1 cellular context compared by ENCODE assay signal in the genomic region with DNA sequence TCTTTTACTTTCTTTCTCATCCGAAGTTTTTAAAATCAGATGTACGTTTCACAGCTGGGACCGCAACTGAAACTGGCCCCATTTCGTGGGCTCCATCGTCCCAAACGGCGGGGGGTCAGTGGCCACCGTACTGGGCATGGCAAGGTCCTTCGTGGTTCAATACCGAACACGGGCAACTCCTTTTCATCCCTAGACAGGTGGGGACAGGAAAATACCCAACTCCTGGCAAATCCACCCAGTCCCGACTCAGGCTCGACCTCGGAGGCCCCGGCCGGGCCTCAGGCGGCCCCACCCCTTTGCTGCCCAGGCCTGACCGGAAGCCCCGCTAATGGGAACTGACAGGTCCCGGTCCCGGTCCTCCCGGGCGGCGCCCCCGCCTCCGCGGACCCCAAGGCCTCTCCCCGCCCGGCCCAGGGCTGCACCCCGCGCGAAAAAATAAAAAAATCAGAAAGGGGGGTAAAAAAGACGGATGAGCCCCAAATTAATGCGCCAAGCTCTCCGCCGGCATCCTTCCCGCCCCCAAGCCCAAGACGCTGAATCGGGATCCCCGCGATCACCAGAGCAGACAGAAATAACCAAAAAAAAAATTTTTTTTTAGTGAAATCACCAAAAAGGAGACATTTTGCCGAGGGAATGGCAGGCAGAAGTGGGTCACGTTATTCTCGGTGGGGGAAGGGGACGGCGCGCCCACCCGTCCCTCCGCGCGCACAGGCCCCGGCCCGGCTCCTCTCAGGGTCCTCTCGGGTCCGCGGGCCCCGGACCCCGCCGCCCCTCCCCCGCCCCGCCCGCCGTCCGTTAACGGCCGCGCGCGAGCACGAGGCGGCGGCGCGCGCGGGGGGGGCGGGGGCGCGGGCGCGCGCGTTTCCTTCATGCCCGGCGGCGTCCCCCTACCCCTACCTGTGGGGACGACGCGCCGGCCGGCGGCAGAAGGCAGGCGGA.
A peak's percentile ranks its signal among the peaks of the same experiment; 100 is the strongest.
TF ChIP-seq lines count a peak whose summit lies in the region.

No MANE protein-coding gene starts in this region.

TF ChIP-seq in K562, 482 proteins besides CTCF, POLR2A, EP300 and RAD21 (continued from another document and continues in another):
- TF ChIP-seq, protein P1, sequence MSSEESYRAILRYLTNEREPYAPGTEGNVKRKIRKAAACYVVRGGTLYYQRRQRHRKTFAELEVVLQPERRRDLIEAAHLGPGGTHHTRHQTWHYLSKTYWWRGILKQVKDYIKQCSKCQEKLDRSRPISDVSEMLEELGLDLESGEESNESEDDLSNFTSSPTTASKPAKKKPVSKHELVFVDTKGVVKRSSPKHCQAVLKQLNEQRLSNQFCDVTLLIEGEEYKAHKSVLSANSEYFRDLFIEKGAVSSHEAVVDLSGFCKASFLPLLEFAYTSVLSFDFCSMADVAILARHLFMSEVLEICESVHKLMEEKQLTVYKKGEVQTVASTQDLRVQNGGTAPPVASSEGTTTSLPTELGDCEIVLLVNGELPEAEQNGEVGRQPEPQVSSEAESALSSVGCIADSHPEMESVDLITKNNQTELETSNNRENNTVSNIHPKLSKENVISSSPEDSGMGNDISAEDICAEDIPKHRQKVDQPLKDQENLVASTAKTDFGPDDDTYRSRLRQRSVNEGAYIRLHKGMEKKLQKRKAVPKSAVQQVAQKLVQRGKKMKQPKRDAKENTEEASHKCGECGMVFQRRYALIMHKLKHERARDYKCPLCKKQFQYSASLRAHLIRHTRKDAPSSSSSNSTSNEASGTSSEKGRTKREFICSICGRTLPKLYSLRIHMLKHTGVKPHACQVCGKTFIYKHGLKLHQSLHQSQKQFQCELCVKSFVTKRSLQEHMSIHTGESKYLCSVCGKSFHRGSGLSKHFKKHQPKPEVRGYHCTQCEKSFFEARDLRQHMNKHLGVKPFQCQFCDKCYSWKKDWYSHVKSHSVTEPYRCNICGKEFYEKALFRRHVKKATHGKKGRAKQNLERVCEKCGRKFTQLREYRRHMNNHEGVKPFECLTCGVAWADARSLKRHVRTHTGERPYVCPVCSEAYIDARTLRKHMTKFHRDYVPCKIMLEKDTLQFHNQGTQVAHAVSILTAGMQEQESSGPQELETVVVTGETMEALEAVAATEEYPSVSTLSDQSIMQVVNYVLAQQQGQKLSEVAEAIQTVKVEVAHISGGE (CRISPR knock-in tag; IDR thresholded peaks at IDR 0.05): peak in 2 of 3 experiments; percentile 44 to 88; a peak in 2 of 6 replicates
- 0 out of 2 replicates have a peak, but pooled peaks have one; percentile 22 for TF ChIP-seq MYC (IDR thresholded peaks at IDR 0.05; ENCODE audit: low read depth, low read length)
- TF ChIP-seq MYC (CRISPR knock-in tag; IDR thresholded peaks at IDR 0.05; ENCODE audit: borderline replicate concordance, low read depth): no peak
- TF ChIP-seq RBM22 (IDR thresholded peaks at IDR 0.05; ENCODE audit: low read depth, low read length, poor library complexity, severe bottlenecking): peak; percentile 49
- TF ChIP-seq ZFX (CRISPR knock-in tag; IDR thresholded peaks at IDR 0.05): peak; percentile 63
- no peak for TF ChIP-seq FOXP1 (CRISPR knock-in tag; IDR thresholded peaks at IDR 0.05)
- TF ChIP-seq ZNF12 (CRISPR knock-in tag; IDR thresholded peaks at IDR 0.05): 0 out of 2 replicates have a peak, but pooled peaks have one; percentile 17
- TF ChIP-seq ZNF584 (CRISPR knock-in tag; IDR thresholded peaks at IDR 0.05; ENCODE audit: low read depth): no peak; the same call in 1 of the 2 replicates
- TF ChIP-seq GABPA (tag; conservative IDR thresholded peaks at IDR 0.05; ENCODE audit: low read depth): peak; percentile 84
- TF ChIP-seq ZNF707 (CRISPR knock-in tag; conservative IDR thresholded peaks at IDR 0.05): no peak
- no peak for TF ChIP-seq ATF1 (CRISPR knock-in tag; IDR thresholded peaks at IDR 0.05)
- 0 out of 2 replicates have a peak, but pooled peaks have one; percentile 10 for TF ChIP-seq ATF1 (tag; IDR thresholded peaks at IDR 0.05)
- no peak for TF ChIP-seq CEBPB (tag; IDR thresholded peaks at IDR 0.05)
- TF ChIP-seq TCF7 (IDR thresholded peaks at IDR 0.05; ENCODE audit: borderline replicate concordance): no peak
- peak in 1 of 2 experiments; percentile 37; a peak in 1 of 4 replicates for TF ChIP-seq NRF1 (conservative IDR thresholded peaks at IDR 0.05 in 1 of 2, IDR thresholded peaks at IDR 0.05 in 1 of 2)
- TF ChIP-seq CCNT2 (IDR thresholded peaks at IDR 0.05; ENCODE audit: borderline replicate concordance, extremely low read depth, insufficient read length, low read depth, low read length): peak; percentile 67
- no peak for TF ChIP-seq RBM15 (IDR thresholded peaks at IDR 0.05; ENCODE audit: insufficient read depth, low read length)
- peak; percentile 73 for TF ChIP-seq POLR2G (IDR thresholded peaks at IDR 0.05; ENCODE audit: low read depth, low read length)
- TF ChIP-seq PCBP1 (IDR thresholded peaks at IDR 0.05; ENCODE audit: low read depth, low read length, poor library complexity, severe bottlenecking): peak; percentile 60
- TF ChIP-seq ERF (CRISPR knock-in tag; IDR thresholded peaks at IDR 0.05): 0 out of 2 replicates have a peak, but pooled peaks have one; percentile 51
- TF ChIP-seq ETV5 (CRISPR knock-in tag; IDR thresholded peaks at IDR 0.05; ENCODE audit: low read depth): peak; percentile 43; the same call in 1 of the 2 replicates
- peak; percentile 40 for TF ChIP-seq KDM5B (IDR thresholded peaks at IDR 0.05; ENCODE audit: insufficient replicate concordance, low read depth, low read length)
- TF ChIP-seq KAT8 (IDR thresholded peaks at IDR 0.05; ENCODE audit: low read depth): no peak
- peak; percentile 72; the same call in 1 of the 2 replicates for TF ChIP-seq PHF8 (IDR thresholded peaks at IDR 0.05; ENCODE audit: borderline replicate concordance, low read length)
- TF ChIP-seq, protein P2, sequence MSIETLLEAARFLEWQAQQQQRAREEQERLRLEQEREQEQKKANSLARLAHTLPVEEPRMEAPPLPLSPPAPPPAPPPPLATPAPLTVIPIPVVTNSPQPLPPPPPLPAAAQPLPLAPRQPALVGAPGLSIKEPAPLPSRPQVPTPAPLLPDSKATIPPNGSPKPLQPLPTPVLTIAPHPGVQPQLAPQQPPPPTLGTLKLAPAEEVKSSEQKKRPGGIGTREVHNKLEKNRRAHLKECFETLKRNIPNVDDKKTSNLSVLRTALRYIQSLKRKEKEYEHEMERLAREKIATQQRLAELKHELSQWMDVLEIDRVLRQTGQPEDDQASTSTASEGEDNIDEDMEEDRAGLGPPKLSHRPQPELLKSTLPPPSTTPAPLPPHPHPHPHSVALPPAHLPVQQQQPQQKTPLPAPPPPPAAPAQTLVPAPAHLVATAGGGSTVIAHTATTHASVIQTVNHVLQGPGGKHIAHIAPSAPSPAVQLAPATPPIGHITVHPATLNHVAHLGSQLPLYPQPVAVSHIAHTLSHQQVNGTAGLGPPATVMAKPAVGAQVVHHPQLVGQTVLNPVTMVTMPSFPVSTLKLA (conservative IDR thresholded peaks at IDR 0.05): peak in 1 of 2 experiments; percentile 57; a peak in 2 of 4 replicates
- no peak for TF ChIP-seq MCM2 (IDR thresholded peaks at IDR 0.05; ENCODE audit: low read depth)
- TF ChIP-seq ZNF57 (CRISPR knock-in tag; IDR thresholded peaks at IDR 0.05): no peak
- TF ChIP-seq SPI1 (IDR thresholded peaks at IDR 0.05; ENCODE audit: borderline replicate concordance, low read depth, low read length): no peak
- TF ChIP-seq, protein P3, sequence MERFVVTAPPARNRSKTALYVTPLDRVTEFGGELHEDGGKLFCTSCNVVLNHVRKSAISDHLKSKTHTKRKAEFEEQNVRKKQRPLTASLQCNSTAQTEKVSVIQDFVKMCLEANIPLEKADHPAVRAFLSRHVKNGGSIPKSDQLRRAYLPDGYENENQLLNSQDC (CRISPR knock-in tag; IDR thresholded peaks at IDR 0.05): no peak
- TF ChIP-seq, protein P4, sequence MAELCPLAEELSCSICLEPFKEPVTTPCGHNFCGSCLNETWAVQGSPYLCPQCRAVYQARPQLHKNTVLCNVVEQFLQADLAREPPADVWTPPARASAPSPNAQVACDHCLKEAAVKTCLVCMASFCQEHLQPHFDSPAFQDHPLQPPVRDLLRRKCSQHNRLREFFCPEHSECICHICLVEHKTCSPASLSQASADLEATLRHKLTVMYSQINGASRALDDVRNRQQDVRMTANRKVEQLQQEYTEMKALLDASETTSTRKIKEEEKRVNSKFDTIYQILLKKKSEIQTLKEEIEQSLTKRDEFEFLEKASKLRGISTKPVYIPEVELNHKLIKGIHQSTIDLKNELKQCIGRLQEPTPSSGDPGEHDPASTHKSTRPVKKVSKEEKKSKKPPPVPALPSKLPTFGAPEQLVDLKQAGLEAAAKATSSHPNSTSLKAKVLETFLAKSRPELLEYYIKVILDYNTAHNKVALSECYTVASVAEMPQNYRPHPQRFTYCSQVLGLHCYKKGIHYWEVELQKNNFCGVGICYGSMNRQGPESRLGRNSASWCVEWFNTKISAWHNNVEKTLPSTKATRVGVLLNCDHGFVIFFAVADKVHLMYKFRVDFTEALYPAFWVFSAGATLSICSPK (IDR thresholded peaks at IDR 0.05; ENCODE audit: borderline replicate concordance): no peak
- peak; percentile 94 for TF ChIP-seq ZNF175 (CRISPR knock-in tag; IDR thresholded peaks at IDR 0.05; ENCODE audit: low read depth)
- peak; percentile 67 to 86; a peak in 3 of 4 replicates for TF ChIP-seq SIN3A (IDR thresholded peaks at IDR 0.05; ENCODE audit: borderline replicate concordance in 2 of 2, control insufficient read depth in 1 of 2, low read depth in 2 of 2, low read length in 2 of 2)
- peak; percentile 33 for TF ChIP-seq SAP30 (IDR thresholded peaks at IDR 0.05; ENCODE audit: borderline replicate concordance, insufficient read depth, low read depth, low read length, poor library complexity, severe bottlenecking)
- TF ChIP-seq, protein P5, sequence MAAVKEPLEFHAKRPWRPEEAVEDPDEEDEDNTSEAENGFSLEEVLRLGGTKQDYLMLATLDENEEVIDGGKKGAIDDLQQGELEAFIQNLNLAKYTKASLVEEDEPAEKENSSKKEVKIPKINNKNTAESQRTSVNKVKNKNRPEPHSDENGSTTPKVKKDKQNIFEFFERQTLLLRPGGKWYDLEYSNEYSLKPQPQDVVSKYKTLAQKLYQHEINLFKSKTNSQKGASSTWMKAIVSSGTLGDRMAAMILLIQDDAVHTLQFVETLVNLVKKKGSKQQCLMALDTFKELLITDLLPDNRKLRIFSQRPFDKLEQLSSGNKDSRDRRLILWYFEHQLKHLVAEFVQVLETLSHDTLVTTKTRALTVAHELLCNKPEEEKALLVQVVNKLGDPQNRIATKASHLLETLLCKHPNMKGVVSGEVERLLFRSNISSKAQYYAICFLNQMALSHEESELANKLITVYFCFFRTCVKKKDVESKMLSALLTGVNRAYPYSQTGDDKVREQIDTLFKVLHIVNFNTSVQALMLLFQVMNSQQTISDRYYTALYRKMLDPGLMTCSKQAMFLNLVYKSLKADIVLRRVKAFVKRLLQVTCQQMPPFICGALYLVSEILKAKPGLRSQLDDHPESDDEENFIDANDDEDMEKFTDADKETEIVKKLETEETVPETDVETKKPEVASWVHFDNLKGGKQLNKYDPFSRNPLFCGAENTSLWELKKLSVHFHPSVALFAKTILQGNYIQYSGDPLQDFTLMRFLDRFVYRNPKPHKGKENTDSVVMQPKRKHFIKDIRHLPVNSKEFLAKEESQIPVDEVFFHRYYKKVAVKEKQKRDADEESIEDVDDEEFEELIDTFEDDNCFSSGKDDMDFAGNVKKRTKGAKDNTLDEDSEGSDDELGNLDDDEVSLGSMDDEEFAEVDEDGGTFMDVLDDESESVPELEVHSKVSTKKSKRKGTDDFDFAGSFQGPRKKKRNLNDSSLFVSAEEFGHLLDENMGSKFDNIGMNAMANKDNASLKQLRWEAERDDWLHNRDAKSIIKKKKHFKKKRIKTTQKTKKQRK (IDR thresholded peaks at IDR 0.05; ENCODE audit: borderline replicate concordance, low read depth, low read length): no peak
- TF ChIP-seq, protein P6, sequence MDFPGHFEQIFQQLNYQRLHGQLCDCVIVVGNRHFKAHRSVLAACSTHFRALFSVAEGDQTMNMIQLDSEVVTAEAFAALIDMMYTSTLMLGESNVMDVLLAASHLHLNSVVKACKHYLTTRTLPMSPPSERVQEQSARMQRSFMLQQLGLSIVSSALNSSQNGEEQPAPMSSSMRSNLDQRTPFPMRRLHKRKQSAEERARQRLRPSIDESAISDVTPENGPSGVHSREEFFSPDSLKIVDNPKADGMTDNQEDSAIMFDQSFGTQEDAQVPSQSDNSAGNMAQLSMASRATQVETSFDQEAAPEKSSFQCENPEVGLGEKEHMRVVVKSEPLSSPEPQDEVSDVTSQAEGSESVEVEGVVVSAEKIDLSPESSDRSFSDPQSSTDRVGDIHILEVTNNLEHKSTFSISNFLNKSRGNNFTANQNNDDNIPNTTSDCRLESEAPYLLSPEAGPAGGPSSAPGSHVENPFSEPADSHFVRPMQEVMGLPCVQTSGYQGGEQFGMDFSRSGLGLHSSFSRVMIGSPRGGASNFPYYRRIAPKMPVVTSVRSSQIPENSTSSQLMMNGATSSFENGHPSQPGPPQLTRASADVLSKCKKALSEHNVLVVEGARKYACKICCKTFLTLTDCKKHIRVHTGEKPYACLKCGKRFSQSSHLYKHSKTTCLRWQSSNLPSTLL (IDR thresholded peaks at IDR 0.05): peak; percentile 91
- TF ChIP-seq EP400 (IDR thresholded peaks at IDR 0.05): 0 out of 2 replicates have a peak, but pooled peaks have one; percentile 16
- TF ChIP-seq PURB (CRISPR knock-in tag; IDR thresholded peaks at IDR 0.05; ENCODE audit: low read depth): no peak
- TF ChIP-seq RFX7 (CRISPR knock-in tag; IDR thresholded peaks at IDR 0.05): no peak
- peak; percentile 70 for TF ChIP-seq ETV1 (tag; conservative IDR thresholded peaks at IDR 0.05; ENCODE audit: low read depth)
- TF ChIP-seq EGR1 (conservative IDR thresholded peaks at IDR 0.05): peak; percentile 27; the same call in 1 of the 2 replicates
- TF ChIP-seq ZNF695 (CRISPR knock-in tag; IDR thresholded peaks at IDR 0.05): no peak
- TF ChIP-seq, protein P7, sequence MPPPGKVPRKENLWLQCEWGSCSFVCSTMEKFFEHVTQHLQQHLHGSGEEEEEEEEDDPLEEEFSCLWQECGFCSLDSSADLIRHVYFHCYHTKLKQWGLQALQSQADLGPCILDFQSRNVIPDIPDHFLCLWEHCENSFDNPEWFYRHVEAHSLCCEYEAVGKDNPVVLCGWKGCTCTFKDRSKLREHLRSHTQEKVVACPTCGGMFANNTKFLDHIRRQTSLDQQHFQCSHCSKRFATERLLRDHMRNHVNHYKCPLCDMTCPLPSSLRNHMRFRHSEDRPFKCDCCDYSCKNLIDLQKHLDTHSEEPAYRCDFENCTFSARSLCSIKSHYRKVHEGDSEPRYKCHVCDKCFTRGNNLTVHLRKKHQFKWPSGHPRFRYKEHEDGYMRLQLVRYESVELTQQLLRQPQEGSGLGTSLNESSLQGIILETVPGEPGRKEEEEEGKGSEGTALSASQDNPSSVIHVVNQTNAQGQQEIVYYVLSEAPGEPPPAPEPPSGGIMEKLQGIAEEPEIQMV (tag; conservative IDR thresholded peaks at IDR 0.05; ENCODE audit: low read depth): peak; percentile 91
- TF ChIP-seq, protein P8, sequence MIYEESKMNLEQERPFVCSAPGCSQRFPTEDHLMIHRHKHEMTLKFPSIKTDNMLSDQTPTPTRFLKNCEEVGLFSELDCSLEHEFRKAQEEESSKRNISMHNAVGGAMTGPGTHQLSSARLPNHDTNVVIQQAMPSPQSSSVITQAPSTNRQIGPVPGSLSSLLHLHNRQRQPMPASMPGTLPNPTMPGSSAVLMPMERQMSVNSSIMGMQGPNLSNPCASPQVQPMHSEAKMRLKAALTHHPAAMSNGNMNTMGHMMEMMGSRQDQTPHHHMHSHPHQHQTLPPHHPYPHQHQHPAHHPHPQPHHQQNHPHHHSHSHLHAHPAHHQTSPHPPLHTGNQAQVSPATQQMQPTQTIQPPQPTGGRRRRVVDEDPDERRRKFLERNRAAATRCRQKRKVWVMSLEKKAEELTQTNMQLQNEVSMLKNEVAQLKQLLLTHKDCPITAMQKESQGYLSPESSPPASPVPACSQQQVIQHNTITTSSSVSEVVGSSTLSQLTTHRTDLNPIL (CRISPR knock-in tag; IDR thresholded peaks at IDR 0.05): no peak
